Comparison of ENCODE assay signal across 11 cellular contexts in genomic region chr9:136374183-136374575, GRCh38.
"Had no signal": no experiment of that assay in that cellular context is flagged by ENCODE, and none has a peak within 500 bp of the region (broad histone marks: within the 10 kb centered on the region; RNA-seq: fewer than 3 reads in every experiment).

No MANE protein-coding gene starts in this region.

- H3K9me3 Mint-ChIP-seq: activated naive CD4-positive, alpha-beta T cell treated with anti-CD3 and anti-CD28 coated beads, Interleukin-2, amount 10 ng/mL, durations not matched to agents 7 days and 5 days; activated T-cell treated with anti-CD3 and anti-CD28 coated beads, Interleukin-2, amount 50 U/mL, for 24 hours had no signal

- FAIRE-seq: islet of Langerhans had no signal

- H3K79me2 ChIP-seq: parathyroid adenoma had no signal

- H3K27me3 ChIP-seq: ascending aorta had no signal

- H3K9ac ChIP-seq: parathyroid adenoma had no signal

- H3K4me3 ChIP-seq: lung had no signal

- H3K27ac Mint-ChIP-seq: activated CD8-positive, alpha-beta memory T cell treated with anti-CD3 and anti-CD28 coated beads, Interleukin-2, amount 10 ng/mL, durations not matched to agents 7 days and 5 days; activated naive CD4-positive, alpha-beta T cell treated with anti-CD3 and anti-CD28 coated beads, Interleukin-2, amount 10 ng/mL, durations not matched to agents 7 days and 5 days; activated T-cell treated with anti-CD3 and anti-CD28 coated beads, Interleukin-2, amount 50 U/mL, for 24 hours had no signal

- H3K4me1 Mint-ChIP-seq: activated CD8-positive, alpha-beta memory T cell treated with anti-CD3 and anti-CD28 coated beads, Interleukin-2, amount 10 ng/mL, durations not matched to agents 7 days and 5 days; activated naive CD4-positive, alpha-beta T cell treated with anti-CD3 and anti-CD28 coated beads, Interleukin-2, amount 10 ng/mL, durations not matched to agents 7 days and 5 days had no signal

- H3K27me3 Mint-ChIP-seq: activated CD8-positive, alpha-beta memory T cell treated with anti-CD3 and anti-CD28 coated beads, Interleukin-2, amount 10 ng/mL, durations not matched to agents 7 days and 5 days; activated naive CD4-positive, alpha-beta T cell treated with anti-CD3 and anti-CD28 coated beads, Interleukin-2, amount 10 ng/mL, durations not matched to agents 7 days and 5 days; activated T-cell treated with anti-CD3 and anti-CD28 coated beads, Interleukin-2, amount 50 U/mL, for 24 hours had no signal

- H3K36me3 Mint-ChIP-seq: activated CD8-positive, alpha-beta memory T cell treated with anti-CD3 and anti-CD28 coated beads, Interleukin-2, amount 10 ng/mL, durations not matched to agents 7 days and 5 days; activated naive CD4-positive, alpha-beta T cell treated with anti-CD3 and anti-CD28 coated beads, Interleukin-2, amount 10 ng/mL, durations not matched to agents 7 days and 5 days had no signal

- ATAC-seq: activated CD8-positive, alpha-beta memory T cell treated with anti-CD3 and anti-CD28 coated beads, Interleukin-2, amount 10 ng/mL, durations not matched to agents 7 days and 5 days had no signal

- DNase-seq: activated CD4-positive, alpha-beta T cell treated with anti-CD3 and anti-CD28 coated beads for 1 hour; activated CD4-positive, alpha-beta T cell treated with anti-CD3 and anti-CD28 coated beads, Interleukin-2, amount 50 U/mL, for 4 hours; activated CD8-positive, alpha-beta memory T cell treated with anti-CD3 and anti-CD28 coated beads, Interleukin-2, amount 10 ng/mL, durations not matched to agents 7 days and 5 days; activated naive CD4-positive, alpha-beta T cell treated with anti-CD3 and anti-CD28 coated beads, Interleukin-2, amount 10 ng/mL, durations not matched to agents 7 days and 5 days; stimulated activated CD4-positive, alpha-beta T cell treated with anti-CD3 and anti-CD28 coated beads, Interleukin-12 subunit alpha, Interleukin-12 subunit beta, amount 100 ng/mL, for 4 hours had no signal

- H3K4me3 Mint-ChIP-seq: activated CD8-positive, alpha-beta memory T cell treated with anti-CD3 and anti-CD28 coated beads, Interleukin-2, amount 10 ng/mL, durations not matched to agents 7 days and 5 days; activated naive CD4-positive, alpha-beta T cell treated with anti-CD3 and anti-CD28 coated beads, Interleukin-2, amount 10 ng/mL, durations not matched to agents 7 days and 5 days; activated T-cell treated with anti-CD3 and anti-CD28 coated beads, Interleukin-2, amount 50 U/mL, for 24 hours had no signal

- H3K9me3 ChIP-seq: ascending aorta, thoracic aorta had no signal

- H3K27ac ChIP-seq: ascending aorta, parathyroid adenoma, thoracic aorta had no signal

- H3K4me1 ChIP-seq: ascending aorta had no signal

- H2AFZ ChIP-seq: parathyroid adenoma had no signal
